ENCODE assay signal across 8 cellular contexts in genomic region chr1:17010601-17011438, GRCh38. TPM values are rescaled to one million over a fixed set of nuclear protein-coding genes. Genes with fewer than 3 reads are reported as not detected.
DNase-seq lines count a peak whose midpoint lies in the region; ATAC-seq, FAIRE-seq and TF ChIP-seq lines count a peak whose summit lies in the region.

No MANE protein-coding gene starts in this region.

- H3K4me1 Mint-ChIP-seq in stimulated activated naive B cell treated with anti-CD40 and anti-IgM and Interleukin-4, amounts not matched to agents 10 μg/mL and 1 μg/mL and 100 μg/mL, for 72 hours = peaks cover 26 to 30% of the 10 kb centered on the region in 2 donors

- no peaks in the 10 kb centered on the region for H3K36me3 Mint-ChIP-seq in stimulated activated naive B cell treated with anti-CD40 and anti-IgM and Interleukin-4, amounts not matched to agents 10 μg/mL and 1 μg/mL and 100 μg/mL, for 72 hours

- peak overlapping the region; percentile 48 to 67 for H3K9ac ChIP-seq in kidney (ENCODE audit: low read length in 2 of 2)

- peaks cover 0 to 4% of the 10 kb centered on the region in 2 donors for H3K27me3 Mint-ChIP-seq in stimulated activated naive B cell treated with anti-CD40 and anti-IgM and Interleukin-4, amounts not matched to agents 10 μg/mL and 1 μg/mL and 100 μg/mL, for 72 hours

- H3K27ac ChIP-seq in breast epithelium = peak overlapping the region in 1 of 2 donors; percentile 22
- peak overlapping the region in 1 of 2 donors; percentile 28 for H3K27ac ChIP-seq in kidney (ENCODE audit: low read depth in 2 of 2, low read length in 2 of 2)

- H3K27me3 ChIP-seq in BE2C = no peaks in the 10 kb centered on the region
- no peaks in the 10 kb centered on the region for H3K27me3 ChIP-seq in breast epithelium

- no peak for ATAC-seq in stimulated activated naive B cell treated with anti-CD40 and anti-IgM and Interleukin-4, amounts not matched to agents 10 μg/mL and 1 μg/mL and 100 μg/mL, for 72 hours (replicated peaks)
- ATAC-seq in GM21737 (IDR thresholded peaks at IDR 0.05; ENCODE audit: unreplicated experiment) = no peak

- DNase-seq in BE2C = peak; percentile 41
- DNase-seq in GM20000 (ENCODE audit: low spot score) = peak; percentile 67
- peak; percentile 32 to 69 for DNase-seq in breast epithelium (ENCODE audit: low spot score in 2 of 2)
- DNase-seq in kidney = peak; percentile 87
- DNase-seq in stimulated activated naive B cell treated with anti-CD40 and anti-IgM and Interleukin-4, amounts not matched to agents 10 μg/mL and 1 μg/mL and 100 μg/mL, for 72 hours = no peak
- no peak for DNase-seq in cerebellar nuclear complex (lab: John Stamatoyannopoulos, UW)

- peak overlapping the region; percentile 82 for H3K4me3 Mint-ChIP-seq in stimulated activated naive B cell treated with anti-CD40 and anti-IgM and Interleukin-4, amounts not matched to agents 10 μg/mL and 1 μg/mL and 100 μg/mL, for 72 hours

- H3K27ac Mint-ChIP-seq in stimulated activated naive B cell treated with anti-CD40 and anti-IgM and Interleukin-4, amounts not matched to agents 10 μg/mL and 1 μg/mL and 100 μg/mL, for 72 hours = peak overlapping the region; percentile 9

- no peak for FAIRE-seq in kidney (lab: Jason Lieb, UNC)

- H3K4me1 ChIP-seq in BE2C (no peaks in the 10 kb centered on the region), breast epithelium (peaks cover 12 to 20% of the 10 kb centered on the region in 2 donors), kidney (ENCODE audit: control insufficient read depth in 1 of 2, insufficient read depth in 1 of 2, low read depth in 1 of 2, low read length in 2 of 2) (peaks cover 0 to 15% of the 10 kb centered on the region in 2 donors)

- H3K4me3 ChIP-seq in BE2C (ENCODE audit: low read depth, low read length) = peak overlapping the region; percentile 62
- H3K4me3 ChIP-seq in breast epithelium = peak overlapping the region; percentile 82 to 97 (median 84)
- peak overlapping the region; percentile 67 to 68 for H3K4me3 ChIP-seq in kidney (ENCODE audit: low read length in 2 of 2)

- intact Hi-C loops in breast epithelium (cut with DNase I; ENCODE audit: low total_unique reads) (no loop called here), kidney (cut with DNase I) (no loop called here)

- no peaks in the 10 kb centered on the region for H3K9me3 Mint-ChIP-seq in stimulated activated naive B cell treated with anti-CD40 and anti-IgM and Interleukin-4, amounts not matched to agents 10 μg/mL and 1 μg/mL and 100 μg/mL, for 72 hours

- TF ChIP-seq POLR2A in breast epithelium (IDR thresholded peaks at IDR 0.05) = no peak

- no peaks in the 10 kb centered on the region for H3K36me3 ChIP-seq in BE2C
- no peaks in the 10 kb centered on the region for H3K36me3 ChIP-seq in breast epithelium
- H3K36me3 ChIP-seq in kidney (ENCODE audit: control insufficient read depth in 1 of 2, insufficient read depth in 2 of 2, low read length in 2 of 2) = no peaks in the 10 kb centered on the region

- no peak for TF ChIP-seq CTCF in BE2C (IDR thresholded peaks at IDR 0.05; ENCODE audit: low read depth, low read length)
- no peak for TF ChIP-seq CTCF in GM20000 (IDR thresholded peaks at IDR 0.05; ENCODE audit: extremely low read depth, missing control alignments)
- TF ChIP-seq CTCF in breast epithelium (IDR thresholded peaks at IDR 0.05) = no peak
- TF ChIP-seq CTCF in kidney (IDR thresholded peaks at IDR 0.05; ENCODE audit: borderline replicate concordance, extremely low read depth, insufficient read depth) = no peak

- H3K9me3 ChIP-seq in BE2C (no peaks in the 10 kb centered on the region), breast epithelium (no peaks in the 10 kb centered on the region), kidney (ENCODE audit: control insufficient read depth in 1 of 2, low read length in 2 of 2) (no peaks in the 10 kb centered on the region)

TF ChIP-seq in PFSK-1, 5 proteins besides CTCF, POLR2A, EP300 and RAD21:
- no peak for TF ChIP-seq SIN3A (IDR thresholded peaks at IDR 0.05; ENCODE audit: borderline replicate concordance, insufficient read depth, low read length)
- TF ChIP-seq FOXP2 (optimal IDR thresholded peaks at IDR 0.05; ENCODE audit: borderline replicate concordance, extremely low read depth, extremely low read length, insufficient read depth) = peak; percentile 30
TF ChIP-seq in PFSK-1: peak in this region for 1.

RNA-seq across cellular contexts. Expression of gene ATP13A2, which starts 0.9 kb away (rescaled TPM):
- 58.5 TPM for polyA plus RNA-seq in BE2C (2012; ENCODE audit: insufficient read depth, insufficient read length, low read depth)
- polyA plus RNA-seq in PFSK-1 (2012; ENCODE audit: insufficient read length, low read depth) = 46.2 TPM
- total RNA-seq in breast epithelium = 10 to 100 TPM; 17.3 to 31.5 (median 31.3) TPM
- 38.6 TPM for total RNA-seq in kidney
- polyA plus RNA-seq in kidney (ENCODE audit: insufficient read depth, low read depth, low replicate concordance) = 23.8 TPM

RNA-seq across cellular contexts. Expression of gene MFAP2, which starts 30.4 kb away (rescaled TPM):
- 21.0 TPM for polyA plus RNA-seq in BE2C (2012; ENCODE audit: insufficient read depth, insufficient read length, low read depth)
- 0.49 TPM for polyA plus RNA-seq in PFSK-1 (2012; ENCODE audit: insufficient read length, low read depth)
- 10 to 100 TPM in 2 of 3 donors, 1 to 10 TPM in 1; 4.5 to 40.2 (median 10.8) TPM for total RNA-seq in breast epithelium
- total RNA-seq in kidney = 7.2 TPM
- 8.2 TPM for polyA plus RNA-seq in kidney (ENCODE audit: insufficient read depth, low read depth, low replicate concordance)

RNA-seq across cellular contexts. Expression of gene SDHB, which starts 43.0 kb away (rescaled TPM):
- polyA plus RNA-seq in BE2C (2012; ENCODE audit: insufficient read depth, insufficient read length, low read depth) = 127 TPM
- polyA plus RNA-seq in PFSK-1 (2012; ENCODE audit: insufficient read length, low read depth) = 198 TPM
- total RNA-seq in breast epithelium (100 to 1,000 TPM in 1 of 3 donors, 10 to 100 TPM in 2; 80.6 to 106 (median 97.7) TPM), kidney (92.0 TPM)
- polyA plus RNA-seq in kidney (ENCODE audit: insufficient read depth, low read depth, low replicate concordance) = 313 TPM

Comparison
In these comparisons a context has a peak if more than half of its experiments do, and no peak if none do; other contexts are left out.
1. DNase-seq: peak in BE2C (single experiment), GM20000 (single experiment), breast epithelium (2 of 2) and kidney (single experiment); none in stimulated activated naive B cell treated with anti-CD40 and anti-IgM and Interleukin-4, amounts not matched to agents 10 μg/mL and 1 μg/mL and 100 μg/mL, for 72 hours (single experiment) and cerebellar nuclear complex (0 of 2).
2. Peak in every context shown above with its lines, with median percentiles within 50 percentile points of each other: H3K4me3 ChIP-seq.